8 cellular contexts compared by ENCODE assay signal in genomic region chrX:41922125-41922521, GRCh38.
DNase-seq lines count a peak whose midpoint lies in the region; ATAC-seq and TF ChIP-seq lines count a peak whose summit lies in the region.

No MANE protein-coding gene starts in this region.

- H3K36me3 ChIP-seq in GM06990 (ENCODE audit: control insufficient read depth, insufficient read depth, low read length), result no peaks in the 10 kb centered on the region

- TF ChIP-seq CTCF in GM06990 (IDR thresholded peaks at IDR 0.05; ENCODE audit: insufficient read depth, low read length, poor library complexity, severe bottlenecking), result no peak

- DNase-seq in GM06990 (ENCODE audit: extremely low read depth, insufficient read length), result no peak
- peak; percentile 3 for DNase-seq in MV-4-11 (lab: John Stamatoyannopoulos, UW)
- peak; percentile 48 to 50 for DNase-seq in activated T-cell treated with anti-CD3 and anti-CD28 coated beads, Interleukin-2, amount 50 U/mL, for 48 hours
- peak; percentile 7 for DNase-seq in foreskin melanocyte
- DNase-seq in retina, result peak; percentile 38
- DNase-seq in NCI-H2029 (lab: John Stamatoyannopoulos, UW), result no peak

- H3K27me3 ChIP-seq in GM06990 (replicated peaks; ENCODE audit: control insufficient read depth, insufficient read depth, low read length), result no peaks in the 10 kb centered on the region; the same call in 1 of the 2 replicates

- peak overlapping the region; percentile 62 for H3K4me3 ChIP-seq in GM06990 (replicated peaks; ENCODE audit: low read depth, low read length)

- ATAC-seq in HG02588 (IDR thresholded peaks at IDR 0.05; ENCODE audit: unreplicated experiment) (no peak), HG03196 (IDR thresholded peaks at IDR 0.05; ENCODE audit: unreplicated experiment) (no peak)

Comparison
In these comparisons a context has a peak if more than half of its experiments do, and no peak if none do; other contexts are left out.
1. DNase-seq: peak in MV-4-11 (single experiment), activated T-cell treated with anti-CD3 and anti-CD28 coated beads, Interleukin-2, amount 50 U/mL, for 48 hours (2 of 2), foreskin melanocyte (single experiment) and retina (single experiment); none in GM06990 (single experiment) and NCI-H2029 (single experiment).